ENCODE assay signal across 16 cellular contexts in the genomic region with DNA sequence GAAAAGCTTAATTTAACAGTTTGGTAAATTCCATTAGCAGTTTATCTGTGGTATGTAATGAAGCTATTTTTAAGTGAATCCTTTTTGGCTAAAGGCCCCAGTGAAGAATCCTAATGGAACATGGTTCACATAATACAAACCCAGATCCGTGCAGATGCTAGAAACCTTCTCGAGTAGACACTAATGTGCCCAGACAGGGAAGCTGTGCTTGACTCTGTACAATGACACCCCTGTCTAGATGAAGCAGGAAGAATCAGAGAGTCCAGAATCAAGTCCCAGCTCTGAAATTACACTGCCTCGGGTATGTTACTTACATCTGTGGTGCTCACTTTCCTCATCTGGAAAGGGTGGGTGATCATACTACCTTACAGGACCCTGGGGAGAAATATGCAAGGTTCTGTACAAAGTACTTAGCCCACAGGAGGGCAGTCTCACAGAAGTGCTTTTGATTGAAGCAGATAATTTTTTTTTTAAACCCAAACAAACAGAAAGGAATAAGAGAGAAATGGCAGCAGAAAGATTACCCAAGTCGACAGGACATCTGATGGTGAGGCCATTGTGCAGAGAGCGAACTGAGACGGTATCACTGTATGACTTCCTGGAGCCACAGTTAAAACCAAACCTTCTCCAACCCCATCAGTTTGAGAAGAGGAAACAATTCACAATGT. TPM values are rescaled to one million over a fixed set of nuclear protein-coding genes. Genes with fewer than 3 reads are reported as not detected.
DNase-seq lines count a peak whose midpoint lies in the region; ATAC-seq and TF ChIP-seq lines count a peak whose summit lies in the region.
"Had no signal": no experiment of that assay in that cellular context is flagged by ENCODE, and none has a peak within 500 bp of the region (broad histone marks: within the 10 kb centered on the region; RNA-seq: fewer than 3 reads in every experiment).

No MANE protein-coding gene starts in this region.

- H3K9ac ChIP-seq in OCI-LY1 (ENCODE audit: low read length) = no peak overlapping the region
- H3K9ac ChIP-seq in colonic mucosa (ENCODE audit: low read depth in 2 of 2, low read length in 2 of 2) = no peak overlapping the region

- no peak for DNase-seq in activated T-cell treated with anti-CD3 and anti-CD28 coated beads, Interleukin-2, amount 50 U/mL, for 24 hours
- DNase-seq in activated T-cell treated with anti-CD3 and anti-CD28 coated beads for 4 hours (no peak), colonic mucosa (peak; percentile 12), osteoblast (ENCODE audit: insufficient read length, low spot score, missing footprints) (no peak), KG1 (lab: John Stamatoyannopoulos, UW) (no peak)
- DNase-seq: activated B cell treated with CpG ODN at 0.5 μM for 24 hours; activated effector memory CD4-positive, alpha-beta T cell treated with Interleukin-2 at 50 U/mL for 16 hours; cerebellar nuclear complex; esophagus squamous epithelium; NCI-H2081 treated with DMSO at 0.1 percent for 48 hours; occipital lobe; upper lobe of right lung had no signal

- no peaks in the 10 kb centered on the region for H3F3A ChIP-seq in OCI-LY1 (ENCODE audit: insufficient read depth, low read length)

- no peaks in the 10 kb centered on the region for H3K27me3 Mint-ChIP-seq in activated T-cell treated with anti-CD3 and anti-CD28 coated beads, Interleukin-2, amount 50 U/mL, for 24 hours
- H3K27me3 Mint-ChIP-seq: activated B cell treated with CpG ODN at 0.5 μM for 24 hours had no signal

- H3K9me3 ChIP-seq in OCI-LY1 (ENCODE audit: low read length) = no peaks in the 10 kb centered on the region
- H3K9me3 ChIP-seq in colonic mucosa = no peaks in the 10 kb centered on the region
- H3K9me3 ChIP-seq in osteoblast (ENCODE audit: low read depth, low read length) = no peaks in the 10 kb centered on the region
- H3K9me3 ChIP-seq: upper lobe of right lung had no signal

- H4K20me1 ChIP-seq in OCI-LY1 (ENCODE audit: insufficient read depth, low read length) (no peaks in the 10 kb centered on the region), osteoblast (ENCODE audit: insufficient read depth, low read length) (peaks cover 2% of the 10 kb centered on the region)

- intact Hi-C loops in colonic mucosa (cut with DNase I) = no loop called here

- H3K27me3 ChIP-seq in OCI-LY1 (ENCODE audit: insufficient read depth, low read length) = no peaks in the 10 kb centered on the region
- no peaks in the 10 kb centered on the region for H3K27me3 ChIP-seq in colonic mucosa
- no peaks in the 10 kb centered on the region for H3K27me3 ChIP-seq in osteoblast (ENCODE audit: insufficient read depth, low read length)
- H3K27me3 ChIP-seq: esophagus squamous epithelium, upper lobe of right lung had no signal

- H3K9me3 Mint-ChIP-seq in activated T-cell treated with anti-CD3 and anti-CD28 coated beads, Interleukin-2, amount 50 U/mL, for 24 hours = no peaks in the 10 kb centered on the region
- H3K9me3 Mint-ChIP-seq: activated B cell treated with CpG ODN at 0.5 μM for 24 hours had no signal

- H2AFZ ChIP-seq in OCI-LY1 (ENCODE audit: low read length) (no peak overlapping the region), osteoblast (ENCODE audit: low read length) (no peak overlapping the region)

- H3K27ac ChIP-seq in OCI-LY1 (ENCODE audit: low read depth, low read length, poor library complexity, severe bottlenecking) (no peak overlapping the region), colonic mucosa (no peak overlapping the region), osteoblast (ENCODE audit: low read depth, low read length) (no peak overlapping the region)
- H3K27ac ChIP-seq: esophagus squamous epithelium, SK-N-MC, upper lobe of right lung had no signal

- H3K36me3 Mint-ChIP-seq in activated T-cell treated with anti-CD3 and anti-CD28 coated beads, Interleukin-2, amount 50 U/mL, for 24 hours (ENCODE audit: low read depth) = peaks cover 88% of the 10 kb centered on the region

- H3K4me1 Mint-ChIP-seq in activated T-cell treated with anti-CD3 and anti-CD28 coated beads, Interleukin-2, amount 50 U/mL, for 24 hours (ENCODE audit: low read depth) = peaks cover 56% of the 10 kb centered on the region
- H3K4me1 Mint-ChIP-seq: activated B cell treated with CpG ODN at 0.5 μM for 24 hours had no signal

- no peak overlapping the region for H3K4me3 Mint-ChIP-seq in activated T-cell treated with anti-CD3 and anti-CD28 coated beads, Interleukin-2, amount 50 U/mL, for 24 hours
- H3K4me3 Mint-ChIP-seq: activated B cell treated with CpG ODN at 0.5 μM for 24 hours had no signal

- H3K4me2 ChIP-seq in OCI-LY1 (ENCODE audit: low read length) = no peak overlapping the region
- no peak overlapping the region for H3K4me2 ChIP-seq in osteoblast (ENCODE audit: insufficient read depth, low read length)

- H3K4me1 ChIP-seq in OCI-LY1 (ENCODE audit: insufficient read depth, low read length, severe bottlenecking) (no peaks in the 10 kb centered on the region), colonic mucosa (peaks cover 8% of the 10 kb centered on the region), osteoblast (ENCODE audit: insufficient read depth, low read length) (peaks cover 14% of the 10 kb centered on the region)
- H3K4me1 ChIP-seq: upper lobe of right lung had no signal

- peak overlapping the region; percentile 83 for H3K27ac Mint-ChIP-seq in activated T-cell treated with anti-CD3 and anti-CD28 coated beads, Interleukin-2, amount 50 U/mL, for 24 hours
- H3K27ac Mint-ChIP-seq: activated B cell treated with CpG ODN at 0.5 μM for 24 hours had no signal

- H3K4me3 ChIP-seq in OCI-LY1 (ENCODE audit: low read depth, low read length, poor library complexity, severe bottlenecking) (no peak overlapping the region), colonic mucosa (no peak overlapping the region), osteoblast (ENCODE audit: insufficient read depth, low read length) (no peak overlapping the region)
- H3K4me3 ChIP-seq: esophagus squamous epithelium, SK-N-MC, upper lobe of right lung had no signal

- H3K79me2 ChIP-seq in OCI-LY1 (ENCODE audit: insufficient read depth, low read length) = 0 out of 2 replicates have a peak, but pooled peaks cover 3% of the 10 kb centered on the region
- peaks cover 17% of the 10 kb centered on the region for H3K79me2 ChIP-seq in osteoblast (ENCODE audit: insufficient read depth, low read length)

- H3K9me2 ChIP-seq in OCI-LY1 (ENCODE audit: low read depth, low read length) = no peaks in the 10 kb centered on the region

- ATAC-seq in GM21528 (IDR thresholded peaks at IDR 0.05; ENCODE audit: low FRiP score, unreplicated experiment) (no peak), HG03159 (IDR thresholded peaks at IDR 0.05; ENCODE audit: unreplicated experiment) (no peak)
- ATAC-seq: upper lobe of right lung had no signal

- TF ChIP-seq CTCF in OCI-LY1 (IDR thresholded peaks at IDR 0.05; ENCODE audit: low read length) = peak; percentile 18; the same call in 1 of the 2 replicates
- TF ChIP-seq CTCF in colonic mucosa (IDR thresholded peaks at IDR 0.05) = no peak
- peak; percentile 19 for TF ChIP-seq CTCF in osteoblast (IDR thresholded peaks at IDR 0.05; ENCODE audit: extremely low read depth, low read depth, low read length)

- H3K36me3 ChIP-seq in OCI-LY1 (ENCODE audit: insufficient read depth, low read length) = peaks cover 43% of the 10 kb centered on the region
- no peaks in the 10 kb centered on the region for H3K36me3 ChIP-seq in colonic mucosa
- no peaks in the 10 kb centered on the region for H3K36me3 ChIP-seq in osteoblast (ENCODE audit: insufficient read depth, low read length)
- H3K36me3 ChIP-seq: esophagus squamous epithelium, upper lobe of right lung had no signal

RNA-seq across cellular contexts. Expression of a gene that starts 8.6 kb away (rescaled TPM):
- total RNA-seq in colonic mucosa (10 to 100 TPM; 50.3 to 54.8 TPM), osteoblast (13.8 and 16.3 TPM in 2 replicates)
